ENCODE assay signal across 9 cellular contexts in genomic region chr7:151174246-151175046, GRCh38. TPM values are rescaled to one million over a fixed set of nuclear protein-coding genes. Genes with fewer than 3 reads are reported as not detected.
A peak's percentile ranks its signal among the peaks of the same experiment; 100 is the strongest.
DNase-seq lines count a peak whose midpoint lies in the region; ATAC-seq lines count a peak whose summit lies in the region.
"Had no signal": no experiment of that assay in that cellular context is flagged by ENCODE, and none has a peak within 500 bp of the region (broad histone marks: within the 10 kb centered on the region; RNA-seq: fewer than 3 reads in every experiment).

No MANE protein-coding gene starts in this region.

- no peaks in the 10 kb centered on the region for H3K4me1 Mint-ChIP-seq in activated CD4-positive, alpha-beta T cell treated with anti-CD3 and anti-CD28 coated beads, Interleukin-2, amount 10 ng/mL, durations not matched to agents 7 days and 5 days
- H3K4me1 Mint-ChIP-seq in activated naive CD8-positive, alpha-beta T cell treated with anti-CD3 and anti-CD28 coated beads, Interleukin-2, amount 10 ng/mL, durations not matched to agents 7 days and 5 days = peaks cover 4% of the 10 kb centered on the region

- H3K27ac Mint-ChIP-seq in activated CD4-positive, alpha-beta T cell treated with anti-CD3 and anti-CD28 coated beads, Interleukin-2, amount 10 ng/mL, durations not matched to agents 7 days and 5 days = no peak overlapping the region
- H3K27ac Mint-ChIP-seq in activated naive CD8-positive, alpha-beta T cell treated with anti-CD3 and anti-CD28 coated beads, Interleukin-2, amount 10 ng/mL, durations not matched to agents 7 days and 5 days = no peak overlapping the region
- H3K27ac Mint-ChIP-seq: nephron progenitor cell had no signal

- ATAC-seq in activated naive CD8-positive, alpha-beta T cell treated with anti-CD3 and anti-CD28 coated beads, Interleukin-2, amount 10 ng/mL, durations not matched to agents 7 days and 5 days (ENCODE audit: low read depth) = peak; percentile 23
- ATAC-seq in HG03280 (IDR thresholded peaks at IDR 0.05; ENCODE audit: unreplicated experiment) = no peak

- H3K9me3 Mint-ChIP-seq in activated CD4-positive, alpha-beta T cell treated with anti-CD3 and anti-CD28 coated beads, Interleukin-2, amount 10 ng/mL, durations not matched to agents 7 days and 5 days = no peaks in the 10 kb centered on the region
- no peaks in the 10 kb centered on the region for H3K9me3 Mint-ChIP-seq in activated naive CD8-positive, alpha-beta T cell treated with anti-CD3 and anti-CD28 coated beads, Interleukin-2, amount 10 ng/mL, durations not matched to agents 7 days and 5 days

- DNase-seq in activated CD4-positive, alpha-beta T cell treated with anti-CD3 and anti-CD28 coated beads for 48 hours = peak; percentile 56
- no peak for DNase-seq in activated CD4-positive, alpha-beta T cell treated with anti-CD3 and anti-CD28 coated beads, Interleukin-2, amount 10 ng/mL, durations not matched to agents 7 days and 5 days
- no peak for DNase-seq in activated naive CD8-positive, alpha-beta T cell treated with anti-CD3 and anti-CD28 coated beads, Interleukin-2, amount 10 ng/mL, durations not matched to agents 7 days and 5 days
- DNase-seq in iris pigment epithelial cell (ENCODE audit: low read depth) = peak; percentile 36
- peak; percentile 35 for DNase-seq in stimulated activated CD8-positive, alpha-beta memory T cell treated with anti-CD3 and anti-CD28 coated beads, Interleukin-4, amount 100 ng/mL, for 24 hours (ENCODE audit: low read depth)
- no peak for DNase-seq in OCI-M2 (lab: John Stamatoyannopoulos, UW; ENCODE audit: unreplicated experiment)
- no peak for DNase-seq in NCI-H2029 treated with DMSO at 0.1 percent for 48 hours (lab: John Stamatoyannopoulos, UW)
- DNase-seq: nephron progenitor cell had no signal

- H3K4me3 Mint-ChIP-seq in activated CD4-positive, alpha-beta T cell treated with anti-CD3 and anti-CD28 coated beads, Interleukin-2, amount 10 ng/mL, durations not matched to agents 7 days and 5 days = no peak overlapping the region
- no peak overlapping the region for H3K4me3 Mint-ChIP-seq in activated naive CD8-positive, alpha-beta T cell treated with anti-CD3 and anti-CD28 coated beads, Interleukin-2, amount 10 ng/mL, durations not matched to agents 7 days and 5 days
- H3K4me3 Mint-ChIP-seq: nephron progenitor cell had no signal

- H3K27me3 Mint-ChIP-seq in activated CD4-positive, alpha-beta T cell treated with anti-CD3 and anti-CD28 coated beads, Interleukin-2, amount 10 ng/mL, durations not matched to agents 7 days and 5 days = peaks cover 41% of the 10 kb centered on the region
- H3K27me3 Mint-ChIP-seq in activated naive CD8-positive, alpha-beta T cell treated with anti-CD3 and anti-CD28 coated beads, Interleukin-2, amount 10 ng/mL, durations not matched to agents 7 days and 5 days = peaks cover 45% of the 10 kb centered on the region

- H3K36me3 Mint-ChIP-seq in activated CD4-positive, alpha-beta T cell treated with anti-CD3 and anti-CD28 coated beads, Interleukin-2, amount 10 ng/mL, durations not matched to agents 7 days and 5 days (ENCODE audit: low read depth) = no peaks in the 10 kb centered on the region
- H3K36me3 Mint-ChIP-seq in activated naive CD8-positive, alpha-beta T cell treated with anti-CD3 and anti-CD28 coated beads, Interleukin-2, amount 10 ng/mL, durations not matched to agents 7 days and 5 days = no peaks in the 10 kb centered on the region

- POLR2A ChIA-PET in activated CD4-positive, alpha-beta T cell treated with anti-CD3 and anti-CD28 coated beads, Interleukin-2, amount 10 ng/mL, durations not matched to agents 7 days and 5 days (lab: Charles Lee) = no interaction called here
- POLR2A ChIA-PET in activated naive CD8-positive, alpha-beta T cell treated with anti-CD3 and anti-CD28 coated beads, Interleukin-2, amount 10 ng/mL, durations not matched to agents 7 days and 5 days (lab: Charles Lee) = no interaction called here

- CTCF ChIA-PET in activated CD4-positive, alpha-beta T cell treated with anti-CD3 and anti-CD28 coated beads, Interleukin-2, amount 10 ng/mL, durations not matched to agents 7 days and 5 days (lab: Charles Lee) = interaction anchor here (0.7 to 1.0 kb wide), 2 partner anchors 9 to 32 kb away, joined by 3 read pairs; no protein-coding TSS in a partner anchor

RNA-seq across cellular contexts. Expression of gene GBX1, which starts 7.0 kb away (rescaled TPM):
- not detected for total RNA-seq in activated CD4-positive, alpha-beta T cell treated with anti-CD3 and anti-CD28 coated beads, Interleukin-2, amount 10 ng/mL, durations not matched to agents 7 days and 5 days
- not detected for total RNA-seq in activated naive CD8-positive, alpha-beta T cell treated with anti-CD3 and anti-CD28 coated beads, Interleukin-2, amount 10 ng/mL, durations not matched to agents 7 days and 5 days

RNA-seq across cellular contexts. Expression of gene ASB10, which starts 12.6 kb away (rescaled TPM):
- not detected for total RNA-seq in activated CD4-positive, alpha-beta T cell treated with anti-CD3 and anti-CD28 coated beads, Interleukin-2, amount 10 ng/mL, durations not matched to agents 7 days and 5 days
- not detected for total RNA-seq in activated naive CD8-positive, alpha-beta T cell treated with anti-CD3 and anti-CD28 coated beads, Interleukin-2, amount 10 ng/mL, durations not matched to agents 7 days and 5 days

RNA-seq across cellular contexts. Expression of gene H2BK1, which starts 35.8 kb away (rescaled TPM):
- not detected for total RNA-seq in activated CD4-positive, alpha-beta T cell treated with anti-CD3 and anti-CD28 coated beads, Interleukin-2, amount 10 ng/mL, durations not matched to agents 7 days and 5 days
- 1 to 10 TPM; 1.6 to 2.2 TPM for total RNA-seq in activated naive CD8-positive, alpha-beta T cell treated with anti-CD3 and anti-CD28 coated beads, Interleukin-2, amount 10 ng/mL, durations not matched to agents 7 days and 5 days

RNA-seq across cellular contexts. Expression of gene ABCF2, which starts 52.6 kb away (rescaled TPM):
- 10 to 100 TPM; 31.7 to 34.3 TPM for total RNA-seq in activated CD4-positive, alpha-beta T cell treated with anti-CD3 and anti-CD28 coated beads, Interleukin-2, amount 10 ng/mL, durations not matched to agents 7 days and 5 days
- total RNA-seq in activated naive CD8-positive, alpha-beta T cell treated with anti-CD3 and anti-CD28 coated beads, Interleukin-2, amount 10 ng/mL, durations not matched to agents 7 days and 5 days = 10 to 100 TPM; 29.5 to 31.2 TPM

RNA-seq across cellular contexts. Expression of gene CHPF2, which starts 57.8 kb away (rescaled TPM):
- 10 to 100 TPM; 40.7 to 42.3 TPM for total RNA-seq in activated CD4-positive, alpha-beta T cell treated with anti-CD3 and anti-CD28 coated beads, Interleukin-2, amount 10 ng/mL, durations not matched to agents 7 days and 5 days
- total RNA-seq in activated naive CD8-positive, alpha-beta T cell treated with anti-CD3 and anti-CD28 coated beads, Interleukin-2, amount 10 ng/mL, durations not matched to agents 7 days and 5 days = 10 to 100 TPM; 44.3 to 48.4 TPM

Comparison
In these comparisons a context has a peak if more than half of its experiments do, and no peak if none do; other contexts are left out.
1. DNase-seq: peak in activated CD4-positive, alpha-beta T cell treated with anti-CD3 and anti-CD28 coated beads for 48 hours (single experiment), iris pigment epithelial cell (single experiment) and stimulated activated CD8-positive, alpha-beta memory T cell treated with anti-CD3 and anti-CD28 coated beads, Interleukin-4, amount 100 ng/mL, for 24 hours (single experiment); none in activated CD4-positive, alpha-beta T cell treated with anti-CD3 and anti-CD28 coated beads, Interleukin-2, amount 10 ng/mL, durations not matched to agents 7 days and 5 days (single experiment), activated naive CD8-positive, alpha-beta T cell treated with anti-CD3 and anti-CD28 coated beads, Interleukin-2, amount 10 ng/mL, durations not matched to agents 7 days and 5 days (single experiment), OCI-M2 (single experiment) and NCI-H2029 treated with DMSO at 0.1 percent for 48 hours (single experiment).